Comparison of ENCODE assay signal across 40 cellular contexts in genomic region chr9:22274477-22274876, GRCh38.
"Had no signal": no experiment of that assay in that cellular context is flagged by ENCODE, and none has a peak within 500 bp of the region (broad histone marks: within the 10 kb centered on the region; RNA-seq: fewer than 3 reads in every experiment).

No MANE protein-coding gene starts in this region.

- H3K4me1 Mint-ChIP-seq: activated naive CD4-positive, alpha-beta T cell treated with anti-CD3 and anti-CD28 coated beads, Interleukin-2, amount 10 ng/mL, durations not matched to agents 7 days and 5 days; activated naive CD4-positive, alpha-beta T cell treated with anti-CD3 and anti-CD28 coated beads, Interleukin-2, amount 50 U/mL, for 24 hours; activated naive CD8-positive, alpha-beta T cell treated with anti-CD3 and anti-CD28 coated beads for 36 hours; activated naive CD8-positive, alpha-beta T cell treated with anti-CD3 and anti-CD28 coated beads, Interleukin-2, amount 10 ng/mL, durations not matched to agents 7 days and 5 days; activated naive CD8-positive, alpha-beta T cell treated with anti-CD3 and anti-CD28 coated beads, Interleukin-2, amount 50 U/mL, for 24 hours; activated T-helper 17 cell treated with anti-CD3 and anti-CD28 coated beads, Interleukin-2, amount 50 U/mL, for 72 hours; brain; central memory CD8-positive, alpha-beta T cell had no signal

- H3K4me3 ChIP-seq: adrenal gland, ascending aorta, body of pancreas, breast epithelium, cardiac muscle cell had no signal

- DNase-seq: activated effector memory CD4-positive, alpha-beta T cell treated with anti-CD3 and anti-CD28 coated beads, Interleukin-2, amount 50 U/mL, for 16 hours; activated effector memory CD4-positive, alpha-beta T cell treated with Interleukin-2 at 50 U/mL for 16 hours; activated gamma-delta T cell; activated gamma-delta T cell treated with Interleukin-2 at 50 U/mL for 16 hours; activated naive CD4-positive, alpha-beta T cell; activated naive CD4-positive, alpha-beta T cell treated with anti-CD3 and anti-CD28 coated beads for 36 hours; activated naive CD4-positive, alpha-beta T cell treated with anti-CD3 and anti-CD28 coated beads, Interleukin-2, amount 10 ng/mL, durations not matched to agents 7 days and 5 days; activated naive CD4-positive, alpha-beta T cell treated with anti-CD3 and anti-CD28 coated beads, Interleukin-2, amount 50 U/mL, for 16 hours; activated naive CD4-positive, alpha-beta T cell treated with Interleukin-2 at 50 U/mL for 16 hours; activated naive CD8-positive, alpha-beta T cell treated with anti-CD3 and anti-CD28 coated beads for 36 hours; activated naive CD8-positive, alpha-beta T cell treated with anti-CD3 and anti-CD28 coated beads, Interleukin-2, amount 10 ng/mL, durations not matched to agents 7 days and 5 days; activated naive CD8-positive, alpha-beta T cell treated with anti-CD3 and anti-CD28 coated beads, Interleukin-2, amount 50 U/mL, for 24 hours; activated T-cell treated with anti-CD3 and anti-CD28 coated beads for 4 hours; activated T-cell treated with anti-CD3 and anti-CD28 coated beads, Interleukin-2, amount 50 U/mL, for 1 hour; activated T-cell treated with anti-CD3 and anti-CD28 coated beads, Interleukin-2, amount 50 U/mL, for 24 hours; activated T-cell treated with anti-CD3 and anti-CD28 coated beads, Interleukin-2, amount 50 U/mL, for 4 hours; activated T-cell treated with anti-CD3 and anti-CD28 coated beads, Interleukin-2, amount 50 U/mL, for 48 hours; activated T-cell treated with anti-CD3 and anti-CD28 coated beads, Interleukin-2, amount 50 U/mL, for 72 hours; adrenal gland; amniotic stem cell; amygdala; anterior cingulate cortex; aorta; body of pancreas; brain microvascular endothelial cell; caudate nucleus; central memory CD4-positive, alpha-beta T cell; cerebellar nuclear complex had no signal

- H3K27ac ChIP-seq: adrenal gland, ascending aorta, body of pancreas, brain microvascular endothelial cell, breast epithelium, cardiac muscle cell had no signal

- H3K36me3 Mint-ChIP-seq: activated naive CD4-positive, alpha-beta T cell treated with anti-CD3 and anti-CD28 coated beads, Interleukin-2, amount 10 ng/mL, durations not matched to agents 7 days and 5 days; activated naive CD4-positive, alpha-beta T cell treated with anti-CD3 and anti-CD28 coated beads, Interleukin-2, amount 50 U/mL, for 24 hours; activated naive CD4-positive, alpha-beta T cell treated with anti-CD3 and anti-CD28 coated beads, Interleukin-2, amount 50 U/mL, for 72 hours; activated naive CD8-positive, alpha-beta T cell; activated naive CD8-positive, alpha-beta T cell treated with anti-CD3 and anti-CD28 coated beads for 36 hours; activated naive CD8-positive, alpha-beta T cell treated with anti-CD3 and anti-CD28 coated beads, Interleukin-2, amount 10 ng/mL, durations not matched to agents 7 days and 5 days; brain had no signal

- H3K27me3 Mint-ChIP-seq: activated naive CD8-positive, alpha-beta T cell treated with anti-CD3 and anti-CD28 coated beads, Interleukin-2, amount 10 ng/mL, durations not matched to agents 7 days and 5 days; brain had no signal

- H3K9me3 Mint-ChIP-seq: activated naive CD4-positive, alpha-beta T cell treated with anti-CD3 and anti-CD28 coated beads for 36 hours; activated naive CD4-positive, alpha-beta T cell treated with anti-CD3 and anti-CD28 coated beads, Interleukin-2, amount 10 ng/mL, durations not matched to agents 7 days and 5 days; activated naive CD4-positive, alpha-beta T cell treated with anti-CD3 and anti-CD28 coated beads, Interleukin-2, amount 50 U/mL, for 72 hours; activated naive CD8-positive, alpha-beta T cell treated with anti-CD3 and anti-CD28 coated beads, Interleukin-2, amount 10 ng/mL, durations not matched to agents 7 days and 5 days; activated naive CD8-positive, alpha-beta T cell treated with anti-CD3 and anti-CD28 coated beads, Interleukin-2, amount 50 U/mL, for 24 hours; activated T-cell treated with anti-CD3 and anti-CD28 coated beads, Interleukin-2, amount 50 U/mL, for 24 hours; activated T-cell treated with anti-CD3 and anti-CD28 coated beads, Interleukin-2, amount 50 U/mL, for 72 hours; activated T-helper 1 cell treated with anti-CD3 and anti-CD28 coated beads, Interleukin-12 subunit alpha, Interleukin-12 subunit beta, Interleukin-2, Interleukin-4 antibody, amounts not matched to agents 30 ng/mL and 10 ng/mL and 1 ng/mL, durations not matched to agents 14 hours and 24 hours and 36 hours; activated T-helper 17 cell treated with anti-CD3 and anti-CD28 coated beads, Interleukin-2, amount 50 U/mL, for 72 hours; activated T-helper 2 cell treated with anti-CD3 and anti-CD28 coated beads, Interferon-gamma antibody, Interleukin-2, Interleukin-4, amounts not matched to agents 10 μg/mL and 5 μg/mL and 100 μg/mL, durations not matched to agents 14 hours and 24 hours and 36 hours; central memory CD8-positive, alpha-beta T cell had no signal

- H3K27me3 ChIP-seq: adrenal gland, ascending aorta, body of pancreas, brain microvascular endothelial cell, breast epithelium, cardiac muscle cell had no signal

- H3K4me3 Mint-ChIP-seq: activated naive CD4-positive, alpha-beta T cell treated with anti-CD3 and anti-CD28 coated beads for 36 hours; activated naive CD4-positive, alpha-beta T cell treated with anti-CD3 and anti-CD28 coated beads, Interleukin-2, amount 10 ng/mL, durations not matched to agents 7 days and 5 days; activated naive CD4-positive, alpha-beta T cell treated with anti-CD3 and anti-CD28 coated beads, Interleukin-2, amount 50 U/mL, for 24 hours; activated naive CD8-positive, alpha-beta T cell; activated naive CD8-positive, alpha-beta T cell treated with anti-CD3 and anti-CD28 coated beads for 36 hours; activated naive CD8-positive, alpha-beta T cell treated with anti-CD3 and anti-CD28 coated beads, Interleukin-2, amount 10 ng/mL, durations not matched to agents 7 days and 5 days; activated naive CD8-positive, alpha-beta T cell treated with anti-CD3 and anti-CD28 coated beads, Interleukin-2, amount 50 U/mL, for 24 hours; activated T-cell treated with anti-CD3 and anti-CD28 coated beads, Interleukin-2, amount 50 U/mL, for 24 hours; activated T-cell treated with anti-CD3 and anti-CD28 coated beads, Interleukin-2, amount 50 U/mL, for 4 hours; activated T-cell treated with anti-CD3 and anti-CD28 coated beads, Interleukin-2, amount 50 U/mL, for 72 hours; activated T-helper 1 cell treated with anti-CD3 and anti-CD28 coated beads, Interleukin-12 subunit alpha, Interleukin-12 subunit beta, Interleukin-2, Interleukin-4 antibody, amounts not matched to agents 30 ng/mL and 10 ng/mL and 1 ng/mL, durations not matched to agents 14 hours and 24 hours and 36 hours; activated T-helper 17 cell treated with anti-CD3 and anti-CD28 coated beads, Interleukin-2, amount 50 U/mL, for 72 hours; brain; central memory CD8-positive, alpha-beta T cell had no signal

- H3K4me1 ChIP-seq: adrenal gland, ascending aorta, body of pancreas, breast epithelium had no signal

- ATAC-seq: activated naive CD4-positive, alpha-beta T cell treated with anti-CD3 and anti-CD28 coated beads, Interleukin-2, amount 50 U/mL, for 72 hours; activated naive CD8-positive, alpha-beta T cell treated with anti-CD3 and anti-CD28 coated beads, Interleukin-2, amount 50 U/mL, for 24 hours; activated T-cell treated with anti-CD3 and anti-CD28 coated beads, Interleukin-2, amount 50 U/mL, for 4 hours; activated T-cell treated with anti-CD3 and anti-CD28 coated beads, Interleukin-2, amount 50 U/mL, for 72 hours; activated T-helper 17 cell treated with anti-CD3 and anti-CD28 coated beads, Interleukin-2, amount 50 U/mL, for 72 hours; body of pancreas had no signal

- H3K9me3 ChIP-seq: adrenal gland, ascending aorta, body of pancreas, breast epithelium had no signal

- FAIRE-seq: astrocyte had no signal

- H3K36me3 ChIP-seq: adrenal gland, ascending aorta, brain microvascular endothelial cell, breast epithelium, cardiac muscle cell had no signal

- H3K27ac Mint-ChIP-seq: activated naive CD4-positive, alpha-beta T cell treated with anti-CD3 and anti-CD28 coated beads for 36 hours; activated naive CD4-positive, alpha-beta T cell treated with anti-CD3 and anti-CD28 coated beads, Interleukin-2, amount 10 ng/mL, durations not matched to agents 7 days and 5 days; activated naive CD4-positive, alpha-beta T cell treated with anti-CD3 and anti-CD28 coated beads, Interleukin-2, amount 50 U/mL, for 24 hours; activated naive CD4-positive, alpha-beta T cell treated with anti-CD3 and anti-CD28 coated beads, Interleukin-2, amount 50 U/mL, for 72 hours; activated naive CD8-positive, alpha-beta T cell; activated naive CD8-positive, alpha-beta T cell treated with anti-CD3 and anti-CD28 coated beads for 36 hours; activated naive CD8-positive, alpha-beta T cell treated with anti-CD3 and anti-CD28 coated beads, Interleukin-2, amount 10 ng/mL, durations not matched to agents 7 days and 5 days; activated naive CD8-positive, alpha-beta T cell treated with anti-CD3 and anti-CD28 coated beads, Interleukin-2, amount 50 U/mL, for 24 hours; activated T-cell treated with anti-CD3 and anti-CD28 coated beads, Interleukin-2, amount 50 U/mL, for 24 hours; activated T-cell treated with anti-CD3 and anti-CD28 coated beads, Interleukin-2, amount 50 U/mL, for 72 hours; activated T-helper 1 cell treated with anti-CD3 and anti-CD28 coated beads, Interleukin-12 subunit alpha, Interleukin-12 subunit beta, Interleukin-2, Interleukin-4 antibody, amounts not matched to agents 30 ng/mL and 10 ng/mL and 1 ng/mL, durations not matched to agents 14 hours and 24 hours and 36 hours; activated T-helper 17 cell treated with anti-CD3 and anti-CD28 coated beads, Interleukin-2, amount 50 U/mL, for 72 hours; activated T-helper 2 cell treated with anti-CD3 and anti-CD28 coated beads, Interferon-gamma antibody, Interleukin-2, Interleukin-4, amounts not matched to agents 10 μg/mL and 5 μg/mL and 100 μg/mL, durations not matched to agents 14 hours and 24 hours and 36 hours; brain had no signal
